ENCODE assay signal across 1 cellular context in genomic region chr13:51666316-51666715, GRCh38.
TF ChIP-seq lines count a peak whose summit lies in the region.

No MANE protein-coding gene starts in this region.

TF ChIP-seq in GM23338, 12 proteins besides CTCF, POLR2A, EP300 and RAD21 (continued from another document):
- TF ChIP-seq REST (IDR thresholded peaks at IDR 0.05; ENCODE audit: unreplicated experiment) (no peak), CREB1 (CRISPR knock-in tag; IDR thresholded peaks at IDR 0.05; ENCODE audit: low read depth) (no peak), ZNF331 (CRISPR knock-in tag; IDR thresholded peaks at IDR 0.05; ENCODE audit: low read depth) (no peak)
